ENCODE assay signal across 1 cellular context in genomic region chr15:34301058-34301457, GRCh38.
TF ChIP-seq lines count a peak whose summit lies in the region.

No MANE protein-coding gene starts in this region.

TF ChIP-seq in HepG2, 621 proteins besides CTCF, POLR2A, EP300 and RAD21:
- peak in 1 of 2 experiments; percentile 68; a peak in 1 of 4 replicates for TF ChIP-seq NR2F1 (CRISPR knock-in tag; IDR thresholded peaks at IDR 0.05)
- peak; percentile 79 for TF ChIP-seq FOSL2 (CRISPR knock-in tag; IDR thresholded peaks at IDR 0.05)
- TF ChIP-seq MAFK (conservative IDR thresholded peaks at IDR 0.05 in 1 of 2, IDR thresholded peaks at IDR 0.05 in 1 of 2; ENCODE audit: low read length in 2 of 2): no peak
- TF ChIP-seq NR2F6 (IDR thresholded peaks at IDR 0.05): peak; percentile 27; the same call in 1 of the 2 replicates
- peak; percentile 27; the same call in 1 of the 2 replicates for TF ChIP-seq NR2F6 (CRISPR knock-in tag; IDR thresholded peaks at IDR 0.05)
- TF ChIP-seq KAT2B (IDR thresholded peaks at IDR 0.05; ENCODE audit: borderline replicate concordance, low read depth, low read length): no peak
- peak; percentile 77 for TF ChIP-seq RARA (CRISPR knock-in tag; IDR thresholded peaks at IDR 0.05)
- no peak for TF ChIP-seq SP5 (CRISPR knock-in tag; IDR thresholded peaks at IDR 0.05; ENCODE audit: borderline replicate concordance, low read depth)
- TF ChIP-seq FOSL1 (CRISPR knock-in tag; IDR thresholded peaks at IDR 0.05; ENCODE audit: borderline replicate concordance): peak; percentile 46; the same call in 1 of the 2 replicates
- no peak for TF ChIP-seq NFIB (CRISPR knock-in tag; IDR thresholded peaks at IDR 0.05; ENCODE audit: borderline replicate concordance)
- TF ChIP-seq ESRRA (CRISPR knock-in tag; IDR thresholded peaks at IDR 0.05; ENCODE audit: low read depth): no peak
- no peak for TF ChIP-seq FOXM1 (CRISPR knock-in tag; IDR thresholded peaks at IDR 0.05)
- TF ChIP-seq SNAPC2 (CRISPR knock-in tag; IDR thresholded peaks at IDR 0.05): no peak
- no peak for TF ChIP-seq ELF4 (CRISPR knock-in tag; IDR thresholded peaks at IDR 0.05; ENCODE audit: borderline replicate concordance)
- TF ChIP-seq FOXA1 (IDR thresholded peaks at IDR 0.05): no peak
- TF ChIP-seq FOXA1 (CRISPR knock-in tag; IDR thresholded peaks at IDR 0.05): 0 out of 2 replicates have a peak, but pooled peaks have one; percentile 21
